In the genomic region with DNA sequence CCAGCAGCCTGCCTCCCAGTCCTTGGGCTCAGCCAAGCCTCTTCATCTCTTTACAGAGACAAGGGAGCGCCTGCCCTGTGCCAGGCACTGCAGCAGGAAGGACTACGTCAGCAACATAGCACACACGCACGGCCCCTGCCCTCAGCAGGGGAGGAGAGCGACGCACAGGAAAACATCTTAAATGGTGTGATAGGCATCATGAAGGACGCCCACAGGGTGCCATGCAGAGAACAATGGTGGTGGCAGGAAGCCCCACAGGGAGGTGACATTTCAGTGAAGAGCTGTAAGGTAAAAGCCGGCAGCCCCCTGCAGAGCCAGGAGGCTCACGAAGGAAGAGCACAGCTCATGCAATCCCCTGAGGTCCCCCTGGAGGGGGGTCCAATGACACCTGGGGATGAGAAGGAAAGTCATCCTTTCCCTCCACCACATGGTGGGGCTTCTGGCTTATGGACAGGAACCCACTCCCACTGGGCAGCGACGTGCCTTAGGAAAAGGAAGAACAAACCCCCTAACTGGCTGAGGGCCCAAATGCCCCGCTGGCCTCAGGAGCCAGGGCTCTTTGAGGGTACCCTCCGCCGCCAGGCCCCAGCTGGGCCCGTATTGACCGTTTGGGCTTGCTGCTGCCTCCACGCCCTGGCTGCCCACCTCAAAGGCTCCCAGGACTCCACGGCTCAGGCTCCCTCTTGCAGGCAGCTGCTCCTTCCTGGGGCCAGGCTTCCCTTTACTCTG, we compare ENCODE assay signal across 1 cellular context.
TF ChIP-seq lines count a peak whose summit lies in the region.

No MANE protein-coding gene starts in this region.

TF ChIP-seq in endothelial cell of umbilical vein, 7 proteins besides CTCF, POLR2A, EP300 and RAD21:
- peak; percentile 9 for TF ChIP-seq GATA2 (IDR thresholded peaks at IDR 0.05; ENCODE audit: insufficient read depth, insufficient read length, low read depth, low read length)
- no peak for TF ChIP-seq FOS (IDR thresholded peaks at IDR 0.05; ENCODE audit: borderline replicate concordance, insufficient read depth, low read length)
TF ChIP-seq in endothelial cell of umbilical vein: peak in this region for 1.
